1 cellular context compared by ENCODE assay signal in the genomic region with DNA sequence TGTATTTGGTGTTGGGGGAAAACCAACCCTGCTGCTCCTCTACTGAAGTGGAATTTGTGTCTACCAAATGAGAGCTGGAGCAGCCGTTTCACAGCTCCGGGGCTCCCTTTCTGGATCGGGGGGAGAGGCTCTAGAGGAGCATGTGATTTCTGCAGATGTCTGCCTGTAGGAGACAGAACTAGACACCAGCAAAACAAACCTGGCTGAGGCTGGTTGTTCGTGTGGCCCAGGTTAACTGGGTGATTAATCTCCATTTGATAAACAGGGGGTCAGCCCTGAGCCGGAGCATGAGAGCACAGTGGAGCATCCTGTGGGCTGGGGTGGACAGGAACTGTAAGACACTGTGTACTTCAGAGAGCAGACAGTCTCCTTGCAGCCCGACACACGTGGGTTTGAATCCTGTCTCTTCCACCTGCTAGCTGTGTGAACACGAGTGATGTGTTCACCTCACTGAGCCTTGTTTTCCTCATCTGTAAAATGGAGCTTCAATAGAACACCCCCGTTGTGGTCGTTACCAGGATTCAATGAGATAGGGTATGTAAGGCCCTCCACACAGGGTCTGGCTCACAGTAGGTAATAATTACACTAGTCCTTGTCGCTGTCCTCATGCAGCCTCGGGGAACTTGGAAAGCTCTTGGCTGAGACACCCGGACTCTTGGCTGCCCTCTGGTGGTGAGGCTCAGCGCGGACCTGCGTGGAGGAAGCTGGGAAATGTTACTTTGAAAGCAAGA.
TF ChIP-seq lines count a peak whose summit lies in the region.

No MANE protein-coding gene starts in this region.

TF ChIP-seq in HepG2, 621 proteins besides CTCF, POLR2A, EP300 and RAD21 (continued from another document):
- TF ChIP-seq, protein P1, sequence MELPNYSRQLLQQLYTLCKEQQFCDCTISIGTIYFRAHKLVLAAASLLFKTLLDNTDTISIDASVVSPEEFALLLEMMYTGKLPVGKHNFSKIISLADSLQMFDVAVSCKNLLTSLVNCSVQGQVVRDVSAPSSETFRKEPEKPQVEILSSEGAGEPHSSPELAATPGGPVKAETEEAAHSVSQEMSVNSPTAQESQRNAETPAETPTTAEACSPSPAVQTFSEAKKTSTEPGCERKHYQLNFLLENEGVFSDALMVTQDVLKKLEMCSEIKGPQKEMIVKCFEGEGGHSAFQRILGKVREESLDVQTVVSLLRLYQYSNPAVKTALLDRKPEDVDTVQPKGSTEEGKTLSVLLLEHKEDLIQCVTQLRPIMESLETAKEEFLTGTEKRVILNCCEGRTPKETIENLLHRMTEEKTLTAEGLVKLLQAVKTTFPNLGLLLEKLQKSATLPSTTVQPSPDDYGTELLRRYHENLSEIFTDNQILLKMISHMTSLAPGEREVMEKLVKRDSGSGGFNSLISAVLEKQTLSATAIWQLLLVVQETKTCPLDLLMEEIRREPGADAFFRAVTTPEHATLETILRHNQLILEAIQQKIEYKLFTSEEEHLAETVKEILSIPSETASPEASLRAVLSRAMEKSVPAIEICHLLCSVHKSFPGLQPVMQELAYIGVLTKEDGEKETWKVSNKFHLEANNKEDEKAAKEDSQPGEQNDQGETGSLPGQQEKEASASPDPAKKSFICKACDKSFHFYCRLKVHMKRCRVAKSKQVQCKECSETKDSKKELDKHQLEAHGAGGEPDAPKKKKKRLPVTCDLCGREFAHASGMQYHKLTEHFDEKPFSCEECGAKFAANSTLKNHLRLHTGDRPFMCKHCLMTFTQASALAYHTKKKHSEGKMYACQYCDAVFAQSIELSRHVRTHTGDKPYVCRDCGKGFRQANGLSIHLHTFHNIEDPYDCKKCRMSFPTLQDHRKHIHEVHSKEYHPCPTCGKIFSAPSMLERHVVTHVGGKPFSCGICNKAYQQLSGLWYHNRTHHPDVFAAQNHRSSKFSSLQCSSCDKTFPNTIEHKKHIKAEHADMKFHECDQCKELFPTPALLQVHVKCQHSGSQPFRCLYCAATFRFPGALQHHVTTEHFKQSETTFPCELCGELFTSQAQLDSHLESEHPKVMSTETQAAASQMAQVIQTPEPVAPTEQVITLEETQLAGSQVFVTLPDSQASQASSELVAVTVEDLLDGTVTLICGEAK (IDR thresholded peaks at IDR 0.05): no peak
- TF ChIP-seq, protein P1 (CRISPR knock-in tag; IDR thresholded peaks at IDR 0.05): no peak
- TF ChIP-seq, protein P2, sequence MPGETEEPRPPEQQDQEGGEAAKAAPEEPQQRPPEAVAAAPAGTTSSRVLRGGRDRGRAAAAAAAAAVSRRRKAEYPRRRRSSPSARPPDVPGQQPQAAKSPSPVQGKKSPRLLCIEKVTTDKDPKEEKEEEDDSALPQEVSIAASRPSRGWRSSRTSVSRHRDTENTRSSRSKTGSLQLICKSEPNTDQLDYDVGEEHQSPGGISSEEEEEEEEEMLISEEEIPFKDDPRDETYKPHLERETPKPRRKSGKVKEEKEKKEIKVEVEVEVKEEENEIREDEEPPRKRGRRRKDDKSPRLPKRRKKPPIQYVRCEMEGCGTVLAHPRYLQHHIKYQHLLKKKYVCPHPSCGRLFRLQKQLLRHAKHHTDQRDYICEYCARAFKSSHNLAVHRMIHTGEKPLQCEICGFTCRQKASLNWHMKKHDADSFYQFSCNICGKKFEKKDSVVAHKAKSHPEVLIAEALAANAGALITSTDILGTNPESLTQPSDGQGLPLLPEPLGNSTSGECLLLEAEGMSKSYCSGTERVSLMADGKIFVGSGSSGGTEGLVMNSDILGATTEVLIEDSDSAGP (CRISPR knock-in tag; IDR thresholded peaks at IDR 0.05; ENCODE audit: borderline replicate concordance): 0 out of 2 replicates have a peak, but pooled peaks have one; percentile 21
- TF ChIP-seq KDM2A (CRISPR knock-in tag; IDR thresholded peaks at IDR 0.05; ENCODE audit: borderline replicate concordance, low read depth) (peak; percentile 31; the same call in 1 of the 2 replicates), ZNF629 (CRISPR knock-in tag; conservative IDR thresholded peaks at IDR 0.05) (peak; percentile 72), KMT2A (CRISPR knock-in tag; IDR thresholded peaks at IDR 0.05) (0 out of 2 replicates have a peak, but pooled peaks have one; percentile 24), TCF12 (IDR thresholded peaks at IDR 0.05) (no peak), TCF12 (CRISPR knock-in tag; IDR thresholded peaks at IDR 0.05) (no peak), THYN1 (CRISPR knock-in tag; IDR thresholded peaks at IDR 0.05; ENCODE audit: borderline replicate concordance, low read depth) (no peak), BCL6 (CRISPR knock-in tag; IDR thresholded peaks at IDR 0.05) (0 out of 2 replicates have a peak, but pooled peaks have one; percentile 12), SOX13 (IDR thresholded peaks at IDR 0.05) (no peak), SOX13 (CRISPR knock-in tag; conservative IDR thresholded peaks at IDR 0.05 in 1 of 2, IDR thresholded peaks at IDR 0.05 in 1 of 2) (no peak), ZNF143 (CRISPR knock-in tag; IDR thresholded peaks at IDR 0.05) (peak; percentile 63), STAG1 (CRISPR knock-in tag; IDR thresholded peaks at IDR 0.05) (peak; percentile 36; the same call in 1 of the 2 replicates), SMC3 (IDR thresholded peaks at IDR 0.05; ENCODE audit: low read length) (peak; percentile 80), FOXO1 (CRISPR knock-in tag; IDR thresholded peaks at IDR 0.05) (no peak), SNAPC2 (CRISPR knock-in tag; IDR thresholded peaks at IDR 0.05) (no peak), RXRB (CRISPR knock-in tag; IDR thresholded peaks at IDR 0.05; ENCODE audit: borderline replicate concordance) (0 out of 2 replicates have a peak, but pooled peaks have one; percentile 19)
- TF ChIP-seq, protein P3, sequence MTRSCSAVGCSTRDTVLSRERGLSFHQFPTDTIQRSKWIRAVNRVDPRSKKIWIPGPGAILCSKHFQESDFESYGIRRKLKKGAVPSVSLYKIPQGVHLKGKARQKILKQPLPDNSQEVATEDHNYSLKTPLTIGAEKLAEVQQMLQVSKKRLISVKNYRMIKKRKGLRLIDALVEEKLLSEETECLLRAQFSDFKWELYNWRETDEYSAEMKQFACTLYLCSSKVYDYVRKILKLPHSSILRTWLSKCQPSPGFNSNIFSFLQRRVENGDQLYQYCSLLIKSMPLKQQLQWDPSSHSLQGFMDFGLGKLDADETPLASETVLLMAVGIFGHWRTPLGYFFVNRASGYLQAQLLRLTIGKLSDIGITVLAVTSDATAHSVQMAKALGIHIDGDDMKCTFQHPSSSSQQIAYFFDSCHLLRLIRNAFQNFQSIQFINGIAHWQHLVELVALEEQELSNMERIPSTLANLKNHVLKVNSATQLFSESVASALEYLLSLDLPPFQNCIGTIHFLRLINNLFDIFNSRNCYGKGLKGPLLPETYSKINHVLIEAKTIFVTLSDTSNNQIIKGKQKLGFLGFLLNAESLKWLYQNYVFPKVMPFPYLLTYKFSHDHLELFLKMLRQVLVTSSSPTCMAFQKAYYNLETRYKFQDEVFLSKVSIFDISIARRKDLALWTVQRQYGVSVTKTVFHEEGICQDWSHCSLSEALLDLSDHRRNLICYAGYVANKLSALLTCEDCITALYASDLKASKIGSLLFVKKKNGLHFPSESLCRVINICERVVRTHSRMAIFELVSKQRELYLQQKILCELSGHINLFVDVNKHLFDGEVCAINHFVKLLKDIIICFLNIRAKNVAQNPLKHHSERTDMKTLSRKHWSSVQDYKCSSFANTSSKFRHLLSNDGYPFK (CRISPR knock-in tag; IDR thresholded peaks at IDR 0.05; ENCODE audit: borderline replicate concordance): no peak
- TF ChIP-seq, protein P4, sequence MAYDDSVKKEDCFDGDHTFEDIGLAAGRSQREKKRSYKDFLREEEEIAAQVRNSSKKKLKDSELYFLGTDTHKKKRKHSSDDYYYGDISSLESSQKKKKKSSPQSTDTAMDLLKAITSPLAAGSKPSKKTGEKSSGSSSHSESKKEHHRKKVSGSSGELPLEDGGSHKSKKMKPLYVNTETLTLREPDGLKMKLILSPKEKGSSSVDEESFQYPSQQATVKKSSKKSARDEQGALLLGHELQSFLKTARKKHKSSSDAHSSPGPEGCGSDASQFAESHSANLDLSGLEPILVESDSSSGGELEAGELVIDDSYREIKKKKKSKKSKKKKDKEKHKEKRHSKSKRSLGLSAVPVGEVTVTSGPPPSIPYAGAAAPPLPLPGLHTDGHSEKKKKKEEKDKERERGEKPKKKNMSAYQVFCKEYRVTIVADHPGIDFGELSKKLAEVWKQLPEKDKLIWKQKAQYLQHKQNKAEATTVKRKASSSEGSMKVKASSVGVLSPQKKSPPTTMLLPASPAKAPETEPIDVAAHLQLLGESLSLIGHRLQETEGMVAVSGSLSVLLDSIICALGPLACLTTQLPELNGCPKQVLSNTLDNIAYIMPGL (CRISPR knock-in tag; IDR thresholded peaks at IDR 0.05; ENCODE audit: borderline replicate concordance in 1 of 2, low read depth in 1 of 2): peak in 1 of 2 experiments; percentile 56; a peak in 1 of 4 replicates
- TF ChIP-seq, protein P5, sequence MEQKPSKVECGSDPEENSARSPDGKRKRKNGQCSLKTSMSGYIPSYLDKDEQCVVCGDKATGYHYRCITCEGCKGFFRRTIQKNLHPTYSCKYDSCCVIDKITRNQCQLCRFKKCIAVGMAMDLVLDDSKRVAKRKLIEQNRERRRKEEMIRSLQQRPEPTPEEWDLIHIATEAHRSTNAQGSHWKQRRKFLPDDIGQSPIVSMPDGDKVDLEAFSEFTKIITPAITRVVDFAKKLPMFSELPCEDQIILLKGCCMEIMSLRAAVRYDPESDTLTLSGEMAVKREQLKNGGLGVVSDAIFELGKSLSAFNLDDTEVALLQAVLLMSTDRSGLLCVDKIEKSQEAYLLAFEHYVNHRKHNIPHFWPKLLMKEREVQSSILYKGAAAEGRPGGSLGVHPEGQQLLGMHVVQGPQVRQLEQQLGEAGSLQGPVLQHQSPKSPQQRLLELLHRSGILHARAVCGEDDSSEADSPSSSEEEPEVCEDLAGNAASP (CRISPR knock-in tag; IDR thresholded peaks at IDR 0.05; ENCODE audit: borderline replicate concordance): 0 out of 2 replicates have a peak, but pooled peaks have one; percentile 41
- TF ChIP-seq, protein P6, sequence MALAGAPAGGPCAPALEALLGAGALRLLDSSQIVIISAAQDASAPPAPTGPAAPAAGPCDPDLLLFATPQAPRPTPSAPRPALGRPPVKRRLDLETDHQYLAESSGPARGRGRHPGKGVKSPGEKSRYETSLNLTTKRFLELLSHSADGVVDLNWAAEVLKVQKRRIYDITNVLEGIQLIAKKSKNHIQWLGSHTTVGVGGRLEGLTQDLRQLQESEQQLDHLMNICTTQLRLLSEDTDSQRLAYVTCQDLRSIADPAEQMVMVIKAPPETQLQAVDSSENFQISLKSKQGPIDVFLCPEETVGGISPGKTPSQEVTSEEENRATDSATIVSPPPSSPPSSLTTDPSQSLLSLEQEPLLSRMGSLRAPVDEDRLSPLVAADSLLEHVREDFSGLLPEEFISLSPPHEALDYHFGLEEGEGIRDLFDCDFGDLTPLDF (CRISPR knock-in tag; IDR thresholded peaks at IDR 0.05): no peak
- TF ChIP-seq, protein P7, sequence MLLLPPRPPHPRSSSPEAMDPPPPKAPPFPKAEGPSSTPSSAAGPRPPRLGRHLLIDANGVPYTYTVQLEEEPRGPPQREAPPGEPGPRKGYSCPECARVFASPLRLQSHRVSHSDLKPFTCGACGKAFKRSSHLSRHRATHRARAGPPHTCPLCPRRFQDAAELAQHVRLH (CRISPR knock-in tag; IDR thresholded peaks at IDR 0.05; ENCODE audit: borderline replicate concordance, low read depth): 0 out of 2 replicates have a peak, but pooled peaks have one; percentile 24
